ENCODE assay signal across 9 cellular contexts in the genomic region with DNA sequence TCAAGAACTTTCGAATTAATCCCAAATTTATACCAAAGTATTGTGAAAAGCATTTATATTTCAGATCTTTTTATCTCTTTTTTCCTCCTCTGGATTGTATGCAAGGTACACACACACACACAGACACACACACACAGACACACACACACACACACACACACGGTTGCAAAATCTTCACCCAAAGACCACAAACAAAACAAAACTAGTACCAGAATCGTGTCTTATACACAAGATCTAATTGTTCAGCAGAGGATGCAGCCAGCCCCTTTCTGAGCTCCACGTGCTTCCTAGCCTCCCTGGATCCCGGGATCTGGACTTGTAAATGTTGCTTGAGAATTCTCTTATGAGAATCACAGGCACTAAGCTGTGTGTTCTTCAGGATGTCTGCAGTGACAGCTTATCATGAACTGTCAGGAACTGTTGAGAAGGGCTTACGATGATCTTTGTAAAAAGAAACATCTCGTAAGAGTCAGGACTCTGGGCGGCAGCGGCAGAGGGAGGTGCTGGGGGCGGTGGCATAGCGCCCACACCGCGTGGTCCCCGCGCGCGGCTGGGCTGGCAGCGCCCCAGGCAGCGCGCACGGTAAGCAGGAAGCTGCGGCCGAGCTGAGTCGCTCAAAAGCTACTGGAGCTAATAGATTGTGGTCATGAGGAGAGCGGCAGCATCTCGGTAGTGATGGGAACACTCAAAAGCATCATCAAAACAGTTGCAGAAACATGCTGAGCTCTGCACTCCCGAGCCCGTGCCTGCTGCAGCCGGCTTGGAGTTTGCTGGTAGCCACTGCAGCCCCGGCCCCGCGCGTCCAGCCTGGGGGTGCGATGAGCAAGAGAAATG.
DNase-seq lines count a peak whose midpoint lies in the region; ATAC-seq lines count a peak whose summit lies in the region.
"Had no signal": no experiment of that assay in that cellular context is flagged by ENCODE, and none has a peak within 500 bp of the region (broad histone marks: within the 10 kb centered on the region; RNA-seq: fewer than 3 reads in every experiment).

No MANE protein-coding gene starts in this region.

- H3K36me3 Mint-ChIP-seq in activated CD4-positive, alpha-beta memory T cell treated with anti-CD3 and anti-CD28 coated beads, Interleukin-2, amount 10 ng/mL, durations not matched to agents 7 days and 5 days (ENCODE audit: low read depth): peaks cover 18% of the 10 kb centered on the region

- H3K27ac ChIP-seq in KOPT-K1 (ENCODE audit: low read depth, low read length, poor library complexity, severe bottlenecking): peak overlapping the region; percentile 100
- H3K27ac ChIP-seq: SJCRH30 had no signal

- no peaks in the 10 kb centered on the region for H3K27me3 Mint-ChIP-seq in activated CD4-positive, alpha-beta memory T cell treated with anti-CD3 and anti-CD28 coated beads, Interleukin-2, amount 10 ng/mL, durations not matched to agents 7 days and 5 days

- peaks cover 2% of the 10 kb centered on the region for H3K9me3 ChIP-seq in KOPT-K1 (ENCODE audit: insufficient read depth, low read length, poor library complexity, severe bottlenecking)
- H3K9me3 ChIP-seq: SJCRH30 had no signal

- ATAC-seq in GM21528 (IDR thresholded peaks at IDR 0.05; ENCODE audit: low FRiP score, unreplicated experiment) (peak; percentile 96), HG02798 (IDR thresholded peaks at IDR 0.05; ENCODE audit: poor library complexity, unreplicated experiment) (no peak)

- CTCF ChIA-PET in activated CD4-positive, alpha-beta memory T cell treated with anti-CD3 and anti-CD28 coated beads, Interleukin-2, amount 10 ng/mL, durations not matched to agents 7 days and 5 days (lab: Charles Lee): interaction anchor here (0.6 to 2.6 kb wide), 20 partner anchors 9 to 279 kb away, joined by 3 to 11 read pairs (median 4); partner anchors contain the start of gene GATA3

- H3K4me3 Mint-ChIP-seq in activated CD4-positive, alpha-beta memory T cell treated with anti-CD3 and anti-CD28 coated beads, Interleukin-2, amount 10 ng/mL, durations not matched to agents 7 days and 5 days: peak overlapping the region; percentile 85

- no peaks in the 10 kb centered on the region for H3K36me3 ChIP-seq in KOPT-K1 (ENCODE audit: insufficient read depth, low read length)
- H3K36me3 ChIP-seq: SJCRH30 had no signal

- DNase-seq in DMS53 (lab: John Stamatoyannopoulos, UW) (peak; percentile 55), middle frontal gyrus (ENCODE audit: extremely low spot score, low spot score) (peak; percentile 7)
- DNase-seq in activated CD4-positive, alpha-beta memory T cell treated with anti-CD3 and anti-CD28 coated beads, Interleukin-2, amount 10 ng/mL, durations not matched to agents 7 days and 5 days: peak; percentile 95
- DNase-seq in effector CD4-positive, alpha-beta T cell: peak; percentile 85
- peak; percentile 64 for DNase-seq in stimulated activated CD8-positive, alpha-beta memory T cell treated with anti-CD3 and anti-CD28 coated beads, Interleukin-4, amount 100 ng/mL, for 24 hours (ENCODE audit: low read depth)

- POLR2A ChIA-PET in activated CD4-positive, alpha-beta memory T cell treated with anti-CD3 and anti-CD28 coated beads, Interleukin-2, amount 10 ng/mL, durations not matched to agents 7 days and 5 days (lab: Charles Lee): interaction anchor here (0.6 to 6.0 kb wide), 44 partner anchors 9 to 544 kb away, joined by 3 to 84 read pairs (median 4); partner anchors contain the start of genes ATP5F1C, GATA3, KIN and TAF3

- H3K4me1 Mint-ChIP-seq in activated CD4-positive, alpha-beta memory T cell treated with anti-CD3 and anti-CD28 coated beads, Interleukin-2, amount 10 ng/mL, durations not matched to agents 7 days and 5 days: peaks cover 81% of the 10 kb centered on the region

- peaks cover 3% of the 10 kb centered on the region for H3K9me3 Mint-ChIP-seq in activated CD4-positive, alpha-beta memory T cell treated with anti-CD3 and anti-CD28 coated beads, Interleukin-2, amount 10 ng/mL, durations not matched to agents 7 days and 5 days

- H3K27ac Mint-ChIP-seq in activated CD4-positive, alpha-beta memory T cell treated with anti-CD3 and anti-CD28 coated beads, Interleukin-2, amount 10 ng/mL, durations not matched to agents 7 days and 5 days: peak overlapping the region; percentile 95

Comparison
In these comparisons a context has a peak if more than half of its experiments do, and no peak if none do; other contexts are left out.
1. DNase-seq: peak in every context shown above with its lines; median percentile 95 in activated CD4-positive, alpha-beta memory T cell treated with anti-CD3 and anti-CD28 coated beads, Interleukin-2, amount 10 ng/mL, durations not matched to agents 7 days and 5 days; 85 in effector CD4-positive, alpha-beta T cell; 64 in stimulated activated CD8-positive, alpha-beta memory T cell treated with anti-CD3 and anti-CD28 coated beads, Interleukin-4, amount 100 ng/mL, for 24 hours; 55 in DMS53; 7 in middle frontal gyrus.